Comparison of ENCODE assay signal across 9 cellular contexts in genomic region chr1:196148367-196148970, GRCh38.
DNase-seq lines count a peak whose midpoint lies in the region; ATAC-seq and TF ChIP-seq lines count a peak whose summit lies in the region.
"Had no signal": no experiment of that assay in that cellular context is flagged by ENCODE, and none has a peak within 500 bp of the region (broad histone marks: within the 10 kb centered on the region; RNA-seq: fewer than 3 reads in every experiment).

No MANE protein-coding gene starts in this region.

- no peak overlapping the region for H3K27ac Mint-ChIP-seq in immature natural killer cell
- H3K27ac Mint-ChIP-seq: activated naive CD4-positive, alpha-beta T cell treated with anti-CD3 and anti-CD28 coated beads, Interleukin-2, amount 50 U/mL, for 24 hours had no signal

- TF ChIP-seq EP300 in sigmoid colon (IDR thresholded peaks at IDR 0.05) = no peak

- H2AFZ ChIP-seq in OCI-LY3 (ENCODE audit: low read depth, low read length) = no peak overlapping the region

- ATAC-seq in HG03196 (IDR thresholded peaks at IDR 0.05; ENCODE audit: unreplicated experiment) (peak; percentile 61), HG03045 (IDR thresholded peaks at IDR 0.05; ENCODE audit: unreplicated experiment) (no peak)

- H3K36me3 Mint-ChIP-seq in immature natural killer cell = no peaks in the 10 kb centered on the region
- H3K36me3 Mint-ChIP-seq: activated naive CD4-positive, alpha-beta T cell treated with anti-CD3 and anti-CD28 coated beads, Interleukin-2, amount 50 U/mL, for 24 hours had no signal

- H3K27me3 Mint-ChIP-seq in immature natural killer cell (ENCODE audit: low read depth in 3 of 3) = no peaks in the 10 kb centered on the region

- intact Hi-C loops in sigmoid colon (cut with DNase I) = loop anchor here (2.0 kb wide), 1 partner anchor 512 kb away; no protein-coding TSS in a partner anchor

- peaks cover 0 to 14% (median under 1%) of the 10 kb centered on the region in 6 donors for H3K9me3 Mint-ChIP-seq in immature natural killer cell
- H3K9me3 Mint-ChIP-seq: activated naive CD4-positive, alpha-beta T cell treated with anti-CD3 and anti-CD28 coated beads, Interleukin-2, amount 50 U/mL, for 24 hours had no signal

- WGBS in sigmoid colon, 2 donors = 38 to 50% methylated on average over 3 of the region's 3 CpGs

- TF ChIP-seq POLR2A in sigmoid colon (IDR thresholded peaks at IDR 0.05) = no peak

- peak overlapping the region; percentile 31; the same call in 1 of the 2 replicates for H3K4me2 ChIP-seq in OCI-LY3 (ENCODE audit: low read length)

- no peaks in the 10 kb centered on the region for H3K4me1 Mint-ChIP-seq in immature natural killer cell
- H3K4me1 Mint-ChIP-seq: activated naive CD4-positive, alpha-beta T cell treated with anti-CD3 and anti-CD28 coated beads, Interleukin-2, amount 50 U/mL, for 24 hours had no signal

- H3K27me3 ChIP-seq in OCI-LY3 (ENCODE audit: low read depth, low read length) (no peaks in the 10 kb centered on the region), sigmoid colon (no peaks in the 10 kb centered on the region)

- no peaks in the 10 kb centered on the region for H4K20me1 ChIP-seq in OCI-LY3 (ENCODE audit: insufficient read depth, low read length)

- DNase-seq in SIG-M5 treated with dmso at 0.1 percent for 504 hours (lab: John Stamatoyannopoulos, UW; ENCODE audit: unreplicated experiment) (peak; percentile 46), SIG-M5 (lab: John Stamatoyannopoulos, UW) (no peak), epithelial cell of proximal tubule (ENCODE audit: low read depth) (no peak), sigmoid colon (no peak), immature natural killer cell (no peak)

- H3K9me3 ChIP-seq in OCI-LY3 (ENCODE audit: insufficient read depth, low read length) (no peaks in the 10 kb centered on the region), sigmoid colon (no peaks in the 10 kb centered on the region)

- H3K79me2 ChIP-seq in OCI-LY3 (ENCODE audit: low read length) = no peaks in the 10 kb centered on the region

- H3K4me3 ChIP-seq in OCI-LY3 (ENCODE audit: low read length) (peak overlapping the region; percentile 66), epithelial cell of proximal tubule (ENCODE audit: low read depth, low read length) (no peak overlapping the region), sigmoid colon (no peak overlapping the region)

- TF ChIP-seq CTCF in OCI-LY3 (IDR thresholded peaks at IDR 0.05; ENCODE audit: low read depth, low read length) (peak; percentile 83), epithelial cell of proximal tubule (conservative IDR thresholded peaks at IDR 0.05; ENCODE audit: low read depth, low read length) (peak; percentile 49), sigmoid colon (IDR thresholded peaks at IDR 0.05) (peak in 3 of 4 experiments; percentile 12 to 54 (median 25))

- H3K9ac ChIP-seq in OCI-LY3 (ENCODE audit: low read length) = peak overlapping the region; percentile 32

- H3K27ac ChIP-seq in OCI-LY3 (ENCODE audit: low read length) (no peak overlapping the region), sigmoid colon (no peak overlapping the region)

- H3K36me3 ChIP-seq in OCI-LY3 (replicated peaks; ENCODE audit: low read depth, low read length) (peaks cover 9% of the 10 kb centered on the region), sigmoid colon (no peaks in the 10 kb centered on the region)

- peaks cover 57% of the 10 kb centered on the region for H3K4me1 ChIP-seq in OCI-LY3 (ENCODE audit: low read length)
- no peaks in the 10 kb centered on the region for H3K4me1 ChIP-seq in sigmoid colon

- H3K4me3 Mint-ChIP-seq in immature natural killer cell = no peak overlapping the region
- H3K4me3 Mint-ChIP-seq: activated naive CD4-positive, alpha-beta T cell treated with anti-CD3 and anti-CD28 coated beads, Interleukin-2, amount 50 U/mL, for 24 hours had no signal

Comparison
In these comparisons a context has a peak if more than half of its experiments do, and no peak if none do; other contexts are left out.
1. CTCF ChIP-seq: peak in every context shown above with its lines; median percentile 83 in OCI-LY3; 49 in epithelial cell of proximal tubule; 25 in sigmoid colon.